16 cellular contexts compared by ENCODE assay signal in the genomic region with DNA sequence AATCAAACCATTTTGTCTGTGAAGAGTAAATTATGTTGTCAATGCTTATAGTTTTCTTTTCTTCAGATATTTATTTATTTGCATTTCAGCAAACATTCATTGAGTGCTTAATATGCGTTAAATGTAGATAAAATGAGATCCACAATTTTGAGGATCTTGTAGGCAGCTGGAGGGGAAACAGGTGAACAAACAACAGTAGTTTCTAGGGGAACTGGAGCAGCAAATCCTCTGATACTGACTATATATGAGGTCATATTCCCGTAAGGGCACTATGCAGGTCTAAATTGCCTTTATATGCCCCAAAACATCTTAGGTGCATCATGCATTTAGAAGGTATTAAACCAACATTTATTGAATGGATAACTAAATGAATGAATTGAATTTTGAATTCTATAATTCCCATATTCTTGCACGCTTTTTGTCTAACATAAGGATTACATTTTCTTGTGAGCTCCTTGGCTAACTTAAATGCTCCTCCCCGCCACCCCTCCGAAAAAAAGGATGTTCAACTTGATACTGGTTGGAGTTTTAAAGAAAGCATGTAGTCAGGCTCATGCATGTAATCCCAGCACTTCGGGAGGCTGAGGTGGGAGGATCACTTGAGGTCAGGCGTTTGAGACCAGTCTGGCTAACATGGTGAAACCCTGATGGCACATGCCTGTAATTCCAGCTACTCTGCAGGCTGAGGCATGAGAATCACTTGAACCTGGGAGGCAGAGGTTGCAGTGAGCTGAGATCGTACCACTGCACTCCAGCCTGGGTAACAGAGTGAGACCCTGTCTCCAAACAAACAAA.
DNase-seq lines count a peak whose midpoint lies in the region; ATAC-seq, FAIRE-seq and TF ChIP-seq lines count a peak whose summit lies in the region.
"Had no signal": no experiment of that assay in that cellular context is flagged by ENCODE, and none has a peak within 500 bp of the region (broad histone marks: within the 10 kb centered on the region; RNA-seq: fewer than 3 reads in every experiment).

No MANE protein-coding gene starts in this region.

- no peak for TF ChIP-seq POLR2A in H54 (IDR thresholded peaks at IDR 0.05; ENCODE audit: low read depth, low read length)

- peak overlapping the region; percentile 13 for H2AFZ ChIP-seq in neuron (ENCODE audit: low read depth, low read length)
- H2AFZ ChIP-seq: PC-9 had no signal

- peak; percentile 2 for DNase-seq in NCI-H1105 (lab: John Stamatoyannopoulos, UW)
- no peak for DNase-seq in NCI-H1105 treated with DMSO at 0.1 percent for 48 hours (lab: John Stamatoyannopoulos, UW)
- peak; percentile 87 for DNase-seq in DMS53 (lab: John Stamatoyannopoulos, UW)
- no peak for DNase-seq in H54 (ENCODE audit: insufficient read length, low spot score)
- DNase-seq in T-helper 1 cell: no peak
- DNase-seq: CD8-positive, alpha-beta T cell; HFFc6; KG1; NCI-H1930; NCI-H2227 treated with DMSO at 0.1 percent for 48 hours; NCI-H526; PC-9 had no signal

- no peaks in the 10 kb centered on the region for H3K27me3 ChIP-seq in neuron (ENCODE audit: insufficient read depth, low read length)

- no peak overlapping the region for H3K4me3 ChIP-seq in neuron (ENCODE audit: low read length)
- H3K4me3 ChIP-seq: PC-9 had no signal

- no peaks in the 10 kb centered on the region for H3K9me3 ChIP-seq in neuron (ENCODE audit: low read length)

- H3K36me3 ChIP-seq in neuron (ENCODE audit: insufficient read depth, low read length): no peaks in the 10 kb centered on the region

- FAIRE-seq in H54 (lab: Jason Lieb, UNC): no peak
- FAIRE-seq: HepG2 had no signal

- H3K4me1 ChIP-seq in neuron (ENCODE audit: insufficient read depth, low read length): peaks cover 17% of the 10 kb centered on the region

- peak overlapping the region; percentile 85 for H3K27ac ChIP-seq in angular gyrus (ENCODE audit: low read depth, low read length)
- H3K27ac ChIP-seq: PC-9 had no signal

- ATAC-seq in GM21619 (IDR thresholded peaks at IDR 0.05; ENCODE audit: unreplicated experiment): no peak
- ATAC-seq: CD8-positive, alpha-beta T cell; HepG2 had no signal

Comparison
In these comparisons a context has a peak if more than half of its experiments do, and no peak if none do; other contexts are left out.
1. DNase-seq: peak in NCI-H1105 (single experiment) and DMS53 (single experiment); none in NCI-H1105 treated with DMSO at 0.1 percent for 48 hours (single experiment), H54 (single experiment) and T-helper 1 cell (0 of 5).